Comparison of ENCODE assay signal across 6 cellular contexts in genomic region chr21:5243715-5244375, GRCh38.
DNase-seq lines count a peak whose midpoint lies in the region; ATAC-seq, FAIRE-seq and TF ChIP-seq lines count a peak whose summit lies in the region.
"Not testable (repeated sequence)": the region's sequence is repeated elsewhere in the genome, so short reads cannot be mapped to it uniquely, and the experiment has no call there.

No MANE protein-coding gene starts in this region.

- not testable (repeated sequence) for H3K4me1 ChIP-seq in CD8-positive, alpha-beta memory T cell (ENCODE audit: insufficient read depth, low read length); Karpas-422 (ENCODE audit: low read length)
- H3K4me1 ChIP-seq in K562 (replicated peaks in 1 of 2; ENCODE audit: control insufficient read depth in 2 of 2, insufficient read depth in 2 of 2, low read length in 2 of 2) = peaks cover 0 to 15% of the 10 kb centered on the region in 2 experiments; a peak in 4 of 5 replicates

- not testable (repeated sequence) for H3K27ac Mint-ChIP-seq in CD8-positive, alpha-beta memory T cell
- H3K27ac Mint-ChIP-seq in endothelial cell (ENCODE audit: unreplicated experiment) = peak overlapping the region; percentile 3

- not testable (repeated sequence) for H3K36me3 Mint-ChIP-seq in CD8-positive, alpha-beta memory T cell
- peaks cover 23% of the 10 kb centered on the region for H3K36me3 Mint-ChIP-seq in endothelial cell (ENCODE audit: low read depth, unreplicated experiment)

- H3K9me1 ChIP-seq in K562 (ENCODE audit: control insufficient read depth, insufficient read depth, low read length) = not testable (repeated sequence)

- CTCF ChIA-PET in CD8-positive, alpha-beta memory T cell (lab: Charles Lee); K562 (lab: Yijun Ruan, JAX; ENCODE audit: low intra/inter-chr PET ratio): not testable (repeated sequence)

- H3K4me1 Mint-ChIP-seq in CD8-positive, alpha-beta memory T cell; endothelial cell (ENCODE audit: unreplicated experiment): not testable (repeated sequence)

- not testable (repeated sequence) for H3K9ac ChIP-seq in Karpas-422 (ENCODE audit: low read length)
- peak overlapping the region; percentile 53 to 66 for H3K9ac ChIP-seq in K562 (ENCODE audit: insufficient read depth in 1 of 2, low read depth in 2 of 2, low read length in 2 of 2)

- TF ChIP-seq CTCF in K562 (IDR thresholded peaks at IDR 0.05 in 2 of 3, conservative IDR thresholded peaks at IDR 0.05 in 1 of 3; ENCODE audit: insufficient read depth in 2 of 3, low read depth in 1 of 3, low read length in 3 of 3); endothelial cell (IDR thresholded peaks at IDR 0.05; ENCODE audit: unreplicated experiment): not testable (repeated sequence)

- in situ Hi-C loops in K562 (cut with MboI) = not testable (repeated sequence)

- peak; percentile 82 for TF ChIP-seq EP300 in K562 (IDR thresholded peaks at IDR 0.05; ENCODE audit: low read length)

- H3K4me3 ChIP-seq in CD8-positive, alpha-beta memory T cell (ENCODE audit: low read length); Karpas-422 (ENCODE audit: low read length): not testable (repeated sequence)
- peak overlapping the region; percentile 41 for H3K4me3 ChIP-seq in K562

- H3K9me3 Mint-ChIP-seq in CD8-positive, alpha-beta memory T cell = peaks cover 24 to 65% (median 37%) of the 10 kb centered on the region in 5 donors
- peaks cover 73% of the 10 kb centered on the region for H3K9me3 Mint-ChIP-seq in endothelial cell (ENCODE audit: unreplicated experiment)

- not testable (repeated sequence) for FAIRE-seq in K562 (lab: Jason Lieb, UNC)

- H3K36me3 ChIP-seq in CD8-positive, alpha-beta memory T cell (ENCODE audit: insufficient read depth, low read length); Karpas-422 (ENCODE audit: insufficient read depth, low read length): not testable (repeated sequence)
- peaks cover 13% of the 10 kb centered on the region for H3K36me3 ChIP-seq in K562 (ENCODE audit: control insufficient read depth, insufficient read depth, low read length)

- not testable (repeated sequence) for H3K9me2 ChIP-seq in Karpas-422 (replicated peaks; ENCODE audit: insufficient read depth, low read length)

- DNase-seq in CD8-positive, alpha-beta memory T cell; endothelial cell (ENCODE audit: low spot score): not testable (repeated sequence)
- DNase-seq in CMK (ENCODE audit: low read depth) = peak; percentile 50
- peak; percentile 22 for DNase-seq in Karpas-422
- DNase-seq in K562 (ENCODE audit: extremely low read depth in 1 of 4, low spot score in 3 of 4) = peak; percentile 57 to 86 (median 64)
- peak; percentile 13 for DNase-seq in dedifferentiated amniotic fluid mesenchymal stem cell (ENCODE audit: extremely low spot score)

- TF ChIP-seq POLR2A in K562 (conservative IDR thresholded peaks at IDR 0.05) = not testable (repeated sequence)

- H3K27ac ChIP-seq in CD8-positive, alpha-beta memory T cell (ENCODE audit: low read depth, low read length) = peak overlapping the region; percentile 53
- H3K27ac ChIP-seq in Karpas-422 (ENCODE audit: low read length) = not testable (repeated sequence)
- peak overlapping the region; percentile 81 for H3K27ac ChIP-seq in K562 (ENCODE audit: extremely low read depth, low read depth, low read length)

- TF ChIP-seq RAD21 in K562 (CRISPR knock-in tag; conservative IDR thresholded peaks at IDR 0.05 in 1 of 2, IDR thresholded peaks at IDR 0.05 in 1 of 2) = not testable (repeated sequence)

- not testable (repeated sequence) for H3K27me3 ChIP-seq in CD8-positive, alpha-beta memory T cell (ENCODE audit: insufficient read depth, low read length, poor library complexity, severe bottlenecking); Karpas-422 (ENCODE audit: low read length); K562 (ENCODE audit: control insufficient read depth in 2 of 2, insufficient read depth in 2 of 2, low read length in 2 of 2)

- under 1% methylated on average over 13 of the region's 17 CpGs for WGBS in K562 (ENCODE audit: insufficient coverage, low coverage, missing lambda C conversion rate)

- intact Hi-C loops in K562 (cut with micrococcal nuclease) = not testable (repeated sequence)

- H4K20me1 ChIP-seq in Karpas-422 (ENCODE audit: insufficient read depth, low read depth, low read length); K562 (replicated peaks; ENCODE audit: control insufficient read depth, insufficient read depth, low read length): not testable (repeated sequence)

- not testable (repeated sequence) for H3K4me2 ChIP-seq in Karpas-422 (ENCODE audit: low read depth, low read length, poor library complexity, severe bottlenecking)
- H3K4me2 ChIP-seq in K562 (ENCODE audit: insufficient read depth, low read length) = peak overlapping the region; percentile 71

- not testable (repeated sequence) for H3K9me3 ChIP-seq in CD8-positive, alpha-beta memory T cell (ENCODE audit: low read length); K562 (replicated peaks; ENCODE audit: control insufficient read depth, insufficient read depth, low read depth, low read length)
- peaks cover 11% of the 10 kb centered on the region for H3K9me3 ChIP-seq in Karpas-422 (ENCODE audit: low read length)

- not testable (repeated sequence) for H3K27me3 Mint-ChIP-seq in CD8-positive, alpha-beta memory T cell; endothelial cell (ENCODE audit: unreplicated experiment)

- BruUV-seq in K562 (replicated peaks; lab: Mats Ljungman, UMichigan) = not testable (repeated sequence)

- not testable (repeated sequence) for H2AFZ ChIP-seq in Karpas-422 (ENCODE audit: low read length)
- H2AFZ ChIP-seq in K562 (ENCODE audit: low read depth, low read length) = 0 out of 2 replicates have a peak overlapping the region, but pooled peaks have one; percentile 26

- ATAC-seq in K562 = peak; percentile 99

- not testable (repeated sequence) for H3K4me3 Mint-ChIP-seq in CD8-positive, alpha-beta memory T cell; endothelial cell (ENCODE audit: unreplicated experiment)

- POLR2A ChIA-PET in CD8-positive, alpha-beta memory T cell (lab: Charles Lee); K562 (lab: Yijun Ruan, JAX): not testable (repeated sequence)

- H3K79me2 ChIP-seq in Karpas-422 (ENCODE audit: low read length) = not testable (repeated sequence)
- H3K79me2 ChIP-seq in K562 (ENCODE audit: control insufficient read depth, insufficient read depth, low read length) = peaks cover 50% of the 10 kb centered on the region

TF ChIP-seq in K562, 482 proteins besides CTCF, POLR2A, EP300 and RAD21 (continues in another document):
- TF ChIP-seq ZNF274 (IDR thresholded peaks at IDR 0.05; ENCODE audit: borderline replicate concordance, low read depth, low read length) (0 out of 2 replicates have a peak, but pooled peaks have one; percentile 41), MAFK (IDR thresholded peaks at IDR 0.05; ENCODE audit: low read length) (peak; percentile 73), FOXM1 (IDR thresholded peaks at IDR 0.05; ENCODE audit: low read depth) (peak; percentile 47; the same call in 1 of the 2 replicates), RBFOX2 (IDR thresholded peaks at IDR 0.05; ENCODE audit: low read depth, low read length) (0 out of 2 replicates have a peak, but pooled peaks have one; percentile 48), ZNF644 (tag; IDR thresholded peaks at IDR 0.05; ENCODE audit: low read depth) (peak; percentile 75; the same call in 1 of the 2 replicates), NCOR1 (IDR thresholded peaks at IDR 0.05) (peak; percentile 78), TEAD4 (IDR thresholded peaks at IDR 0.05; ENCODE audit: low read length) (peak; percentile 76), ZNF316 (IDR thresholded peaks at IDR 0.05) (peak; percentile 87), PML (IDR thresholded peaks at IDR 0.05; ENCODE audit: low read length) (peak; percentile 58; the same call in 1 of the 2 replicates), L3MBTL2 (IDR thresholded peaks at IDR 0.05) (peak; percentile 94), ZNF395 (CRISPR knock-in tag; IDR thresholded peaks at IDR 0.05) (peak; percentile 78; the same call in 1 of the 2 replicates), JUND (IDR thresholded peaks at IDR 0.05; ENCODE audit: borderline replicate concordance, low read depth, low read length) (peak; percentile 64), JUND (tag; IDR thresholded peaks at IDR 0.05; ENCODE audit: borderline replicate concordance, low read depth, low read length) (peak; percentile 80; the same call in 2 of the 3 replicates), BCOR (IDR thresholded peaks at IDR 0.05) (0 out of 2 replicates have a peak, but pooled peaks have one; percentile 32), NFE2L1 (tag; IDR thresholded peaks at IDR 0.05; ENCODE audit: borderline replicate concordance, low read depth) (peak; percentile 69), GATAD2A (IDR thresholded peaks at IDR 0.05) (peak; percentile 59), LCOR (CRISPR knock-in tag; IDR thresholded peaks at IDR 0.05) (peak; percentile 46; the same call in 1 of the 2 replicates), ADNP (tag; IDR thresholded peaks at IDR 0.05) (peak; percentile 58; the same call in 1 of the 2 replicates), FOSL1 (tag; conservative IDR thresholded peaks at IDR 0.05) (peak; percentile 89), TAL1 (IDR thresholded peaks at IDR 0.05) (peak; percentile 88), NEUROD1 (IDR thresholded peaks at IDR 0.05; ENCODE audit: borderline replicate concordance, low read depth, low read length, partially characterized antibody) (peak; percentile 22)
- not testable (repeated sequence) for TF ChIP-seq FOXM1 (CRISPR knock-in tag; IDR thresholded peaks at IDR 0.05; ENCODE audit: low read depth); TEAD4 (CRISPR knock-in tag; IDR thresholded peaks at IDR 0.05; ENCODE audit: borderline replicate concordance)
